In genomic region chr3:49017978-49018706, GRCh38 we compare ENCODE assay signal across 1 cellular context.
TF ChIP-seq lines count a peak whose summit lies in the region.

TSS of gene DALRD3 (minus strand) at chr3:49018580. CDS start at chr3:49018564, 16 bp downstream.

TF ChIP-seq in HepG2, 621 proteins besides CTCF, POLR2A, EP300 and RAD21 (continued from another document):
- TF ChIP-seq PATZ1 (CRISPR knock-in tag; IDR thresholded peaks at IDR 0.05) (peak; percentile 84), ELK4 (CRISPR knock-in tag; IDR thresholded peaks at IDR 0.05; ENCODE audit: borderline replicate concordance) (no peak), RBFOX2 (IDR thresholded peaks at IDR 0.05; ENCODE audit: low read depth, low read length) (peak; percentile 71), ZNF549 (CRISPR knock-in tag; IDR thresholded peaks at IDR 0.05) (no peak), MTF2 (CRISPR knock-in tag; IDR thresholded peaks at IDR 0.05; ENCODE audit: borderline replicate concordance) (peak; percentile 89; the same call in 1 of the 2 replicates), HOXA3 (CRISPR knock-in tag; IDR thresholded peaks at IDR 0.05) (peak; percentile 71), ZBTB25 (CRISPR knock-in tag; IDR thresholded peaks at IDR 0.05) (no peak), GMEB2 (CRISPR knock-in tag; IDR thresholded peaks at IDR 0.05; ENCODE audit: low read depth) (0 out of 2 replicates have a peak, but pooled peaks have one; percentile 24), ZNF768 (CRISPR knock-in tag; IDR thresholded peaks at IDR 0.05) (peak; percentile 60; the same call in 1 of the 2 replicates), NFRKB (IDR thresholded peaks at IDR 0.05) (no peak), ZHX1 (CRISPR knock-in tag; IDR thresholded peaks at IDR 0.05; ENCODE audit: low read depth) (no peak), FOSL1 (CRISPR knock-in tag; IDR thresholded peaks at IDR 0.05; ENCODE audit: borderline replicate concordance) (no peak), ZNF280D (CRISPR knock-in tag; IDR thresholded peaks at IDR 0.05) (peak; percentile 80), MBNL3 (CRISPR knock-in tag; conservative IDR thresholded peaks at IDR 0.05) (no peak), CAMTA2 (CRISPR knock-in tag; IDR thresholded peaks at IDR 0.05; ENCODE audit: borderline replicate concordance) (no peak; the same call in 1 of the 2 replicates), MYPOP (CRISPR knock-in tag; IDR thresholded peaks at IDR 0.05) (no peak; the same call in 1 of the 2 replicates), ZNF780A (CRISPR knock-in tag; IDR thresholded peaks at IDR 0.05) (0 out of 2 replicates have a peak, but pooled peaks have one; percentile 51), NR1H2 (CRISPR knock-in tag; IDR thresholded peaks at IDR 0.05; ENCODE audit: borderline replicate concordance, low read depth) (no peak), KMT2B (CRISPR knock-in tag; IDR thresholded peaks at IDR 0.05) (no peak; the same call in 1 of the 2 replicates), KAT8 (CRISPR knock-in tag; IDR thresholded peaks at IDR 0.05) (peak; percentile 74), ETV5 (CRISPR knock-in tag; IDR thresholded peaks at IDR 0.05; ENCODE audit: borderline replicate concordance) (peak; percentile 64; the same call in 1 of the 2 replicates), HMG20A (CRISPR knock-in tag; IDR thresholded peaks at IDR 0.05; ENCODE audit: borderline replicate concordance) (no peak), ATF7 (IDR thresholded peaks at IDR 0.05) (no peak), ATF7 (CRISPR knock-in tag; IDR thresholded peaks at IDR 0.05) (peak; percentile 57; the same call in 1 of the 2 replicates), KLF16 (CRISPR knock-in tag; IDR thresholded peaks at IDR 0.05) (no peak; a peak in 1 of 4 replicates), CREM (IDR thresholded peaks at IDR 0.05) (peak; percentile 49), CREM (CRISPR knock-in tag; IDR thresholded peaks at IDR 0.05) (no peak), ASH2L (IDR thresholded peaks at IDR 0.05; ENCODE audit: insufficient read length, low read depth, low read length) (peak; percentile 66), TCF12 (IDR thresholded peaks at IDR 0.05) (no peak), TCF12 (CRISPR knock-in tag; IDR thresholded peaks at IDR 0.05) (peak; percentile 29; the same call in 1 of the 2 replicates)
